In the genomic region with DNA sequence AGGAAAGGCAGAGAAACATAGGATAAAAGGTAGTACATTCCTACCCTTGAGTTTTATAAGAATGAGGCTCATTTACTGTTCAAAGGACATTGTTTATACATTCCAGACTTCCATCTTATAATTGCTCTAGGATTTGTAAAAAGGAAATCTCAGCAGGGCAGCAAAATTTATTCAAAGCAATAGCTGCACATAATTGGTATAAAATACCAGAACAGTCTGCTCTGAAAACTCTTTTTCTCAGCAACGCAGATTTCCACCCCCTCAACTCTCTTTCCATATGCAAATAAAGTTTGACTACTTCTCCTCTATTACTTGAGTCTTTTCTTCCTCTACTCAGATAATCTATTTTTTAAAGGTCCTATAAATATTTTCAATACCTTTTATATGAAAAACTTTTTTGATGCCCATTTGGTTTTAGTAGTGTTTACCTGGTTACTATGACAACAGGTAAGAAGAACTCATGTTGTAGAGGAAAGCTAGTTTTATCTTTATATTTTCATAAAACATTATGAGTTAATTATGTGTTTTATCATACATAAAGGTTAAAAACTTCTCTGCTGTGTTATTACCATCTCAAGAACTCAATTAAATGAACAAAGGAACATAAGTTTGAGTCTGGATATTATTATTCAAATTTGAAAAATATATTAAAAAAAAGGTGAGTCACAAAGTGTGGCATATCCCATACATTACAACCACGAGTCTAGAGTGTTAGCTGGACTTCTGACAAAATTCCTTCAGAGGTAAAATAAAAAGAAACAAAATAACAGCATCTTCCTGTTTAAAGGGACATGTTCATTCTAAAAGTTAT, we compare ENCODE assay signal across 1 cellular context.
TF ChIP-seq lines count a peak whose summit lies in the region.

No MANE protein-coding gene starts in this region.

TF ChIP-seq in K562, 482 proteins besides CTCF, POLR2A, EP300 and RAD21:
- TF ChIP-seq RFX1 (IDR thresholded peaks at IDR 0.05), result peak; percentile 72
- no peak for TF ChIP-seq KAT8 (IDR thresholded peaks at IDR 0.05; ENCODE audit: low read depth)
- TF ChIP-seq, protein P1, sequence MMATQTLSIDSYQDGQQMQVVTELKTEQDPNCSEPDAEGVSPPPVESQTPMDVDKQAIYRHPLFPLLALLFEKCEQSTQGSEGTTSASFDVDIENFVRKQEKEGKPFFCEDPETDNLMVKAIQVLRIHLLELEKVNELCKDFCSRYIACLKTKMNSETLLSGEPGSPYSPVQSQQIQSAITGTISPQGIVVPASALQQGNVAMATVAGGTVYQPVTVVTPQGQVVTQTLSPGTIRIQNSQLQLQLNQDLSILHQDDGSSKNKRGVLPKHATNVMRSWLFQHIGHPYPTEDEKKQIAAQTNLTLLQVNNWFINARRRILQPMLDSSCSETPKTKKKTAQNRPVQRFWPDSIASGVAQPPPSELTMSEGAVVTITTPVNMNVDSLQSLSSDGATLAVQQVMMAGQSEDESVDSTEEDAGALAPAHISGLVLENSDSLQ (IDR thresholded peaks at IDR 0.05), result no peak
